In the genomic region with DNA sequence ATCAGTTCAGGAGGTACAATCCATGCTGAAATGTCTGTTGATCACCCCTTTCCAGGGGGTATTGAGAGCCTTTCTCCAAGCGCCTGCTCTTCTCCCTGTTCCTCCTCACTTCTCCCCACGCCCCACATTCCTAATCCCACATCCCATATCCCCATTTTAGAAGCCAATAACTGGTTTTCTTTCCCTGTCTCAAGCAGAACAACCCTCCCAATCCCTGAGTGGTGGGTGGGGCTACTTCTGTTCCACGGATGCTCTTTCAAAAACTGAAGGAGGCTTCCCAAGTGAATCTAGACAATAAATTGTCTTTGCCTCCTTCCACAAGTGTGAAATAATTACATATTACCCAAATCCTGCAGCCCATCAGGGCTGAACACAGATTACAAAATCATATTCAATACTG, we compare ENCODE assay signal across 2 cellular contexts.
TF ChIP-seq lines count a peak whose summit lies in the region.

No MANE protein-coding gene starts in this region.

TF ChIP-seq in IMR-90, 13 proteins besides CTCF, POLR2A, EP300 and RAD21:
- TF ChIP-seq, protein P1, sequence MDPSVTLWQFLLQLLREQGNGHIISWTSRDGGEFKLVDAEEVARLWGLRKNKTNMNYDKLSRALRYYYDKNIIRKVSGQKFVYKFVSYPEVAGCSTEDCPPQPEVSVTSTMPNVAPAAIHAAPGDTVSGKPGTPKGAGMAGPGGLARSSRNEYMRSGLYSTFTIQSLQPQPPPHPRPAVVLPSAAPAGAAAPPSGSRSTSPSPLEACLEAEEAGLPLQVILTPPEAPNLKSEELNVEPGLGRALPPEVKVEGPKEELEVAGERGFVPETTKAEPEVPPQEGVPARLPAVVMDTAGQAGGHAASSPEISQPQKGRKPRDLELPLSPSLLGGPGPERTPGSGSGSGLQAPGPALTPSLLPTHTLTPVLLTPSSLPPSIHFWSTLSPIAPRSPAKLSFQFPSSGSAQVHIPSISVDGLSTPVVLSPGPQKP (IDR thresholded peaks at IDR 0.05; ENCODE audit: borderline replicate concordance, low read depth, low read length): no peak
- no peak for TF ChIP-seq NFE2L2 (IDR thresholded peaks at IDR 0.05; ENCODE audit: low read depth, low read length)
- no peak for TF ChIP-seq RCOR1 (IDR thresholded peaks at IDR 0.05; ENCODE audit: insufficient replicate concordance, low read length)
- TF ChIP-seq CHD1 (IDR thresholded peaks at IDR 0.05; ENCODE audit: low read depth, low read length): no peak
- no peak for TF ChIP-seq FOS (IDR thresholded peaks at IDR 0.05; ENCODE audit: low read depth, low read length)
- TF ChIP-seq, protein P2, sequence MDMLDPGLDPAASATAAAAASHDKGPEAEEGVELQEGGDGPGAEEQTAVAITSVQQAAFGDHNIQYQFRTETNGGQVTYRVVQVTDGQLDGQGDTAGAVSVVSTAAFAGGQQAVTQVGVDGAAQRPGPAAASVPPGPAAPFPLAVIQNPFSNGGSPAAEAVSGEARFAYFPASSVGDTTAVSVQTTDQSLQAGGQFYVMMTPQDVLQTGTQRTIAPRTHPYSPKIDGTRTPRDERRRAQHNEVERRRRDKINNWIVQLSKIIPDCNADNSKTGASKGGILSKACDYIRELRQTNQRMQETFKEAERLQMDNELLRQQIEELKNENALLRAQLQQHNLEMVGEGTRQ (IDR thresholded peaks at IDR 0.05; ENCODE audit: low read depth, low read length): no peak
- no peak for TF ChIP-seq SMC3 (IDR thresholded peaks at IDR 0.05; ENCODE audit: low read depth, low read length)
- TF ChIP-seq BHLHE40 (IDR thresholded peaks at IDR 0.05; ENCODE audit: low read depth, low read length): no peak
- no peak for TF ChIP-seq MXI1 (IDR thresholded peaks at IDR 0.05; ENCODE audit: borderline replicate concordance, low read depth, low read length)
- TF ChIP-seq RFX5 (IDR thresholded peaks at IDR 0.05; ENCODE audit: low read depth, low read length): no peak
- no peak for TF ChIP-seq CEBPB (IDR thresholded peaks at IDR 0.05; ENCODE audit: low read depth, low read length)

TF ChIP-seq in H1, 55 proteins besides CTCF, POLR2A, EP300 and RAD21:
- TF ChIP-seq TBP (IDR thresholded peaks at IDR 0.05; ENCODE audit: low read depth, low read length) (no peak), RFX5 (IDR thresholded peaks at IDR 0.05; ENCODE audit: borderline replicate concordance, low read depth, low read length) (no peak), RXRA (IDR thresholded peaks at IDR 0.05; ENCODE audit: insufficient read depth, low read depth, low read length) (no peak)
